ENCODE assay signal across 1 cellular context in the genomic region with DNA sequence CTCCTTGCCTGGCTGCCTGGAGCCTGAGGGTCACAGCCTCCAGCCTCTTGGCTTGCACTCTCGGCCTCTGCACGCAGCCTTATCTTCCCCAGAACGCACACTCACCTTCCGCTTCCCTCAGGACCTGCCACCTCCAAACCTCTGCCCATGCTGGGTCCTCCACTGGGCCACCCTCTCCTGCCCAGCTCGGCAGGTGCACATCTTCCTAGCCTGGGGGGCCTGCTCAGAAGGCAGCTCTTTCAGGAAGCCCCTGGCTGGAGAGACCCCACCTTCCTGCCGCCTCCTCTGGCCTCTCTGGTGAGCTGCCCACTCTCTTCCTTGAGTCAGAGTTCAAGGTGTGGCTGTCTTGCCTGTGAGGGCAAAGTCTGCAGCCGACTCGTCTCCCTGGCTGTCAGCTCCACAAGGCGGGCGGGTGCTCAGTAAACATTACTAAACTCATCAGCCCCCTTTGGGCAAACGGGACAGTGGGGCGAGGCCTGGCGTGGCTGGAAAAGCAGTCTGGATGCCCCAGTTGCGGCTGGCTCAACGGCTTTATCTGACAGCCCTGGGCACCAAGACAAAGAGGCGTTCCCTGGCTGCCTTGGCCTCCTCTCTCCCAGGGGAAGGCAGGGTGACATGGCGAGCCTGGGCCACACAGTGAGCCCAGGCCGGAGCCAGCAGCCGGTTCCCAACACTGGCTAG.
TF ChIP-seq lines count a peak whose summit lies in the region.

No MANE protein-coding gene starts in this region.

TF ChIP-seq in IMR-90, 13 proteins besides CTCF, POLR2A, EP300 and RAD21 (continued from another document):
- TF ChIP-seq, protein P1, sequence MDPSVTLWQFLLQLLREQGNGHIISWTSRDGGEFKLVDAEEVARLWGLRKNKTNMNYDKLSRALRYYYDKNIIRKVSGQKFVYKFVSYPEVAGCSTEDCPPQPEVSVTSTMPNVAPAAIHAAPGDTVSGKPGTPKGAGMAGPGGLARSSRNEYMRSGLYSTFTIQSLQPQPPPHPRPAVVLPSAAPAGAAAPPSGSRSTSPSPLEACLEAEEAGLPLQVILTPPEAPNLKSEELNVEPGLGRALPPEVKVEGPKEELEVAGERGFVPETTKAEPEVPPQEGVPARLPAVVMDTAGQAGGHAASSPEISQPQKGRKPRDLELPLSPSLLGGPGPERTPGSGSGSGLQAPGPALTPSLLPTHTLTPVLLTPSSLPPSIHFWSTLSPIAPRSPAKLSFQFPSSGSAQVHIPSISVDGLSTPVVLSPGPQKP (IDR thresholded peaks at IDR 0.05; ENCODE audit: borderline replicate concordance, low read depth, low read length) = no peak
- TF ChIP-seq SMC3 (IDR thresholded peaks at IDR 0.05; ENCODE audit: low read depth, low read length) (no peak), MAZ (IDR thresholded peaks at IDR 0.05; ENCODE audit: borderline replicate concordance, low read depth, low read length) (no peak), CHD1 (IDR thresholded peaks at IDR 0.05; ENCODE audit: low read depth, low read length) (no peak), CEBPB (IDR thresholded peaks at IDR 0.05; ENCODE audit: low read depth, low read length) (no peak), BHLHE40 (IDR thresholded peaks at IDR 0.05; ENCODE audit: low read depth, low read length) (no peak), RFX5 (IDR thresholded peaks at IDR 0.05; ENCODE audit: low read depth, low read length) (no peak), FOS (IDR thresholded peaks at IDR 0.05; ENCODE audit: low read depth, low read length) (no peak), RCOR1 (IDR thresholded peaks at IDR 0.05; ENCODE audit: insufficient replicate concordance, low read length) (no peak), MAFK (IDR thresholded peaks at IDR 0.05; ENCODE audit: low read depth, low read length) (no peak)
